Comparison of ENCODE assay signal across 10 cellular contexts in the genomic region with DNA sequence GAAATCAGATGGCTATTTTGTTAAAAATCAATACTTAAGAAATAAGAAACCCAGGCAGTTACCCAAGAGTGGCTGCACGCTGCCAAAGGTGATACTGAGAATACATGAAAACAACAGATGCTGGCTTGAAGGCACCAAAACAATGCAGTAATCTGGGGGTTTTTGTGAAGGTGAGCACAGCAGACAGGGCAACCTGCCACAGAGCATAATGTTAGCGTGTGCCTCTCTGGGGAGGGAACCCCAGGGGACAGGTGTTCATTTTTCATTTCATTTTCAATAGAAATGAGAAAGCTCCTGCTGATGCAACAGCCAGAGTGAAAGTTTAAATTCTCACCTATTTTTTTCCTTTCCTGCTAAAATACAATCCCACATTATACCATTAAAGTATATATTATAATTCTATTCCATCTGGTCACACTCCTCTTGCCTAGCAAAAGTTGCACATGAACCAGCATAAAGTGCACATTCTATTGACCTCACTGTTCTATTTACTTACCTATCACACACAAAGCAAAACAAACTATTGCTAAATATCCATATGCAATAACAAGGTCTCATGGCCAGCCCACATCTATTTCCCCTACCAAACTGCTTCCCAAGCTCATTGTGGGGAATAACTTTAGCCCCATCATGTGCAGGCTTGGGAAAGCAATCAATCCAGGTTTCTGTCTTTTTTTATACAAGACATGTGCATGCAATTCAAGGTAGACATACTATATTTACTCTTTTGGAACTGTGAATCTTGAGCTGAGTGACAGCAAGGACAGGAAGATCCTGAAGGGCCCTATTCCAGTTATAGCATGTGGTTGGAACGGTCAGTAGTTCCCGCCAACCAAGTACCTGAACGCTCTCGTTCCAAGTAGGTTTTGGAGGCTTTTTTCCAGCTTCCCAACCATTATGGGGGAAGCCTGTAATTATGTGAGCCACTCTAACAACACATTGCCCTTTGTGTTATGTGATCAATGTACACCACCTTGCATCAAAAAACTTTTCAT.
DNase-seq lines count a peak whose midpoint lies in the region; ATAC-seq and TF ChIP-seq lines count a peak whose summit lies in the region.
"Had no signal": no experiment of that assay in that cellular context is flagged by ENCODE, and none has a peak within 500 bp of the region (broad histone marks: within the 10 kb centered on the region; RNA-seq: fewer than 3 reads in every experiment).

No MANE protein-coding gene starts in this region.

- DNase-seq in NCI-H69 (lab: John Stamatoyannopoulos, UW) (peak; percentile 90), nucleus accumbens (lab: John Stamatoyannopoulos, UW) (no peak), GM03348 (ENCODE audit: low spot score) (no peak)
- no peak for DNase-seq in activated T-cell treated with anti-CD3 and anti-CD28 coated beads, Interleukin-2, amount 50 U/mL, for 24 hours
- DNase-seq: activated CD4-positive, alpha-beta memory T cell treated with anti-CD3 and anti-CD28 coated beads, Interleukin-2, amount 10 ng/mL, durations not matched to agents 7 days and 5 days; DND-41 had no signal

- no peak overlapping the region for H3K27ac Mint-ChIP-seq in activated T-cell treated with anti-CD3 and anti-CD28 coated beads, Interleukin-2, amount 50 U/mL, for 24 hours
- H3K27ac Mint-ChIP-seq: activated CD4-positive, alpha-beta memory T cell treated with anti-CD3 and anti-CD28 coated beads, Interleukin-2, amount 10 ng/mL, durations not matched to agents 7 days and 5 days had no signal

- peaks cover 15% of the 10 kb centered on the region for H3K36me3 Mint-ChIP-seq in activated T-cell treated with anti-CD3 and anti-CD28 coated beads, Interleukin-2, amount 50 U/mL, for 24 hours (ENCODE audit: low read depth)

- no peak overlapping the region for H3K4me3 Mint-ChIP-seq in activated T-cell treated with anti-CD3 and anti-CD28 coated beads, Interleukin-2, amount 50 U/mL, for 24 hours
- H3K4me3 Mint-ChIP-seq: activated CD4-positive, alpha-beta memory T cell treated with anti-CD3 and anti-CD28 coated beads, Interleukin-2, amount 10 ng/mL, durations not matched to agents 7 days and 5 days had no signal

- no peaks in the 10 kb centered on the region for H3K9me3 Mint-ChIP-seq in activated T-cell treated with anti-CD3 and anti-CD28 coated beads, Interleukin-2, amount 50 U/mL, for 24 hours
- H3K9me3 Mint-ChIP-seq: activated CD4-positive, alpha-beta memory T cell treated with anti-CD3 and anti-CD28 coated beads, Interleukin-2, amount 10 ng/mL, durations not matched to agents 7 days and 5 days had no signal

- H3K27ac ChIP-seq in C4-2B = peak overlapping the region; percentile 74; the same call in 1 of the 2 replicates

- ATAC-seq in GM18909 (IDR thresholded peaks at IDR 0.05; ENCODE audit: poor library complexity, unreplicated experiment) (peak; percentile 77), HG02938 (IDR thresholded peaks at IDR 0.05; ENCODE audit: unreplicated experiment) (peak; percentile 85), HG03045 (IDR thresholded peaks at IDR 0.05; ENCODE audit: unreplicated experiment) (no peak)

- peaks cover 41% of the 10 kb centered on the region for H3K4me1 Mint-ChIP-seq in activated T-cell treated with anti-CD3 and anti-CD28 coated beads, Interleukin-2, amount 50 U/mL, for 24 hours (ENCODE audit: low read depth)

- H3K27me3 Mint-ChIP-seq in activated T-cell treated with anti-CD3 and anti-CD28 coated beads, Interleukin-2, amount 50 U/mL, for 24 hours = no peaks in the 10 kb centered on the region
- H3K27me3 Mint-ChIP-seq: activated CD4-positive, alpha-beta memory T cell treated with anti-CD3 and anti-CD28 coated beads, Interleukin-2, amount 10 ng/mL, durations not matched to agents 7 days and 5 days had no signal

- TF ChIP-seq CTCF in C4-2B (conservative IDR thresholded peaks at IDR 0.05) = no peak
